In genomic region chr6:118897386-118897785, GRCh38 we compare ENCODE assay signal across 13 cellular contexts. TPM values are rescaled to one million over a fixed set of nuclear protein-coding genes. Genes with fewer than 3 reads are reported as not detected.
DNase-seq lines count a peak whose midpoint lies in the region; ATAC-seq and TF ChIP-seq lines count a peak whose summit lies in the region.
"Had no signal": no experiment of that assay in that cellular context is flagged by ENCODE, and none has a peak within 500 bp of the region (broad histone marks: within the 10 kb centered on the region; RNA-seq: fewer than 3 reads in every experiment).

No MANE protein-coding gene starts in this region.

- H3K9ac ChIP-seq in H9 (ENCODE audit: extremely low read depth, insufficient read length, low read length): no peak overlapping the region

- no peak overlapping the region for H2AFZ ChIP-seq in H9 (ENCODE audit: low read length)

- H2BK12ac ChIP-seq in H9 (ENCODE audit: insufficient read length, low read depth, low read length): no peak overlapping the region

- no peak overlapping the region for H3K4me2 ChIP-seq in H9 (ENCODE audit: insufficient read depth, insufficient read length, low read length)

- H4K5ac ChIP-seq in H9 (ENCODE audit: insufficient read length, low read depth, low read length): no peak overlapping the region

- H2AK5ac ChIP-seq in H9 (ENCODE audit: insufficient read length, low read length): no peak overlapping the region

- H3K27ac ChIP-seq in CD4-positive, alpha-beta T cell (ENCODE audit: low read depth, low read length): no peak overlapping the region
- H3K27ac ChIP-seq in H9 (ENCODE audit: insufficient read length, low read depth, low read length): no peak overlapping the region
- no peak overlapping the region for H3K27ac ChIP-seq in naive thymus-derived CD4-positive, alpha-beta T cell (ENCODE audit: low read depth, low read length)
- H3K27ac ChIP-seq in vagina: no peak overlapping the region

- H3K4me3 ChIP-seq in naive thymus-derived CD4-positive, alpha-beta T cell (ENCODE audit: low read length): no peak overlapping the region
- no peak overlapping the region for H3K4me3 ChIP-seq in vagina
- H3K4me3 ChIP-seq: gastroesophageal sphincter had no signal

- no peak for TF ChIP-seq CTCF in CD4-positive, alpha-beta T cell (IDR thresholded peaks at IDR 0.05)
- TF ChIP-seq CTCF in H9 (conservative IDR thresholded peaks at IDR 0.05): no peak
- TF ChIP-seq CTCF in vagina (IDR thresholded peaks at IDR 0.05): no peak

- H4K20me1 ChIP-seq in H9 (ENCODE audit: control insufficient read depth, insufficient read depth, insufficient read length): no peaks in the 10 kb centered on the region

- H4K8ac ChIP-seq in H9 (replicated peaks; ENCODE audit: insufficient read length, low read depth, low read length): no peak overlapping the region

- H3K36me3 ChIP-seq in naive thymus-derived CD4-positive, alpha-beta T cell (ENCODE audit: control insufficient read depth in 2 of 3, insufficient read depth in 3 of 3, low read length in 3 of 3): peaks cover 4 to 10% (median 7%) of the 10 kb centered on the region in 3 experiments
- no peaks in the 10 kb centered on the region for H3K36me3 ChIP-seq in vagina

- H3K36me3 Mint-ChIP-seq in CD4-positive, alpha-beta T cell (ENCODE audit: low read depth): peaks cover 64% of the 10 kb centered on the region
- peaks cover 13 to 37% (median 36%) of the 10 kb centered on the region in 3 experiments for H3K36me3 Mint-ChIP-seq in H9 (ENCODE audit: insufficient read depth in 1 of 3, low read depth in 3 of 3)
- peaks cover 46% of the 10 kb centered on the region for H3K36me3 Mint-ChIP-seq in activated T-helper 2 cell treated with anti-CD3 and anti-CD28 coated beads, Interferon-gamma antibody, Interleukin-2, Interleukin-4, amounts not matched to agents 10 μg/mL and 5 μg/mL and 100 μg/mL, durations not matched to agents 14 hours and 24 hours and 36 hours (ENCODE audit: low read depth)
- peaks cover 0 to 24% (median 19%) of the 10 kb centered on the region in 5 donors for H3K36me3 Mint-ChIP-seq in naive thymus-derived CD4-positive, alpha-beta T cell

- H3K18ac ChIP-seq in H9 (ENCODE audit: insufficient read length, low read depth, low read length): no peak overlapping the region

- H2BK20ac ChIP-seq in H9 (ENCODE audit: low read depth, low read length, poor library complexity, severe bottlenecking): no peak overlapping the region

- no peak overlapping the region for H3K4ac ChIP-seq in H9 (ENCODE audit: low read depth, low read length)

- no peak overlapping the region for H2BK5ac ChIP-seq in H9 (ENCODE audit: insufficient read length, low read length)

- peaks cover 31% of the 10 kb centered on the region; the same call in 1 of the 2 replicates for H3K79me2 ChIP-seq in H9 (ENCODE audit: insufficient read depth, low read length)

- no peak overlapping the region for H3K27ac Mint-ChIP-seq in CD4-positive, alpha-beta T cell
- H3K27ac Mint-ChIP-seq in H9: peak overlapping the region in 2 of 3 experiments; percentile 72 to 73; a peak in 3 of 7 replicates
- peak overlapping the region; percentile 54 for H3K27ac Mint-ChIP-seq in activated T-helper 2 cell treated with anti-CD3 and anti-CD28 coated beads, Interferon-gamma antibody, Interleukin-2, Interleukin-4, amounts not matched to agents 10 μg/mL and 5 μg/mL and 100 μg/mL, durations not matched to agents 14 hours and 24 hours and 36 hours
- peak overlapping the region in 1 of 9 donors; percentile 10 for H3K27ac Mint-ChIP-seq in naive thymus-derived CD4-positive, alpha-beta T cell
- H3K27ac Mint-ChIP-seq: activated B cell treated with CpG ODN at 0.5 μM for 24 hours; effector memory CD8-positive, alpha-beta T cell had no signal

- no peaks in the 10 kb centered on the region for H3K9me3 ChIP-seq in CD4-positive, alpha-beta T cell (ENCODE audit: control insufficient read depth, low read length)
- H3K9me3 ChIP-seq in H9 (ENCODE audit: control insufficient read depth, low read depth, low read length) (no peaks in the 10 kb centered on the region), vagina (no peaks in the 10 kb centered on the region)
- no peaks in the 10 kb centered on the region for H3K9me3 ChIP-seq in naive thymus-derived CD4-positive, alpha-beta T cell (ENCODE audit: control insufficient read depth in 2 of 3, low read length in 3 of 3)
- H3K9me3 ChIP-seq: gastroesophageal sphincter had no signal

- POLR2A ChIA-PET in CD4-positive, alpha-beta T cell (lab: Charles Lee): interaction anchor here (0.8 to 5.8 kb wide), 3 partner anchors 12 to 37 kb away, joined by 3 to 55 read pairs (median 3); partner anchors contain the start of gene MCM9
- POLR2A ChIA-PET in naive thymus-derived CD4-positive, alpha-beta T cell (lab: Charles Lee): interaction anchor here (1.1 to 7.9 kb wide), 4 partner anchors 10 to 338 kb away, joined by 3 to 55 read pairs (median 4); partner anchors contain the start of gene MCM9

- H3K9me3 Mint-ChIP-seq in CD4-positive, alpha-beta T cell: no peaks in the 10 kb centered on the region
- H3K9me3 Mint-ChIP-seq in H9: 0 out of 5 replicates have a peak, but pooled peaks cover 0 to 2% of the 10 kb centered on the region in 2 experiments
- H3K9me3 Mint-ChIP-seq in activated T-helper 2 cell treated with anti-CD3 and anti-CD28 coated beads, Interferon-gamma antibody, Interleukin-2, Interleukin-4, amounts not matched to agents 10 μg/mL and 5 μg/mL and 100 μg/mL, durations not matched to agents 14 hours and 24 hours and 36 hours: no peaks in the 10 kb centered on the region
- H3K9me3 Mint-ChIP-seq in naive thymus-derived CD4-positive, alpha-beta T cell: peaks cover 0 to 2% (median 0%) of the 10 kb centered on the region in 11 donors
- H3K9me3 Mint-ChIP-seq: activated B cell treated with CpG ODN at 0.5 μM for 24 hours; effector memory CD8-positive, alpha-beta T cell had no signal

- no peaks in the 10 kb centered on the region for H3K79me1 ChIP-seq in H9 (ENCODE audit: insufficient read depth, low read depth, low read length, poor library complexity, severe bottlenecking)

- H3K14ac ChIP-seq in H9 (ENCODE audit: insufficient read depth, low read length): no peak overlapping the region

- H2BK120ac ChIP-seq in H9 (ENCODE audit: low read depth, low read length, poor library complexity, severe bottlenecking): no peak overlapping the region

- H3K4me1 Mint-ChIP-seq in CD4-positive, alpha-beta T cell (ENCODE audit: low read depth): peaks cover 82% of the 10 kb centered on the region
- H3K4me1 Mint-ChIP-seq in H9: peaks cover 36 to 39% of the 10 kb centered on the region in 2 experiments
- peaks cover 53% of the 10 kb centered on the region for H3K4me1 Mint-ChIP-seq in activated T-helper 2 cell treated with anti-CD3 and anti-CD28 coated beads, Interferon-gamma antibody, Interleukin-2, Interleukin-4, amounts not matched to agents 10 μg/mL and 5 μg/mL and 100 μg/mL, durations not matched to agents 14 hours and 24 hours and 36 hours (ENCODE audit: low read depth)
- peaks cover 40 to 76% (median 69%) of the 10 kb centered on the region in 7 donors for H3K4me1 Mint-ChIP-seq in naive thymus-derived CD4-positive, alpha-beta T cell

- no peak overlapping the region for H3K56ac ChIP-seq in H9 (ENCODE audit: insufficient read length, low read depth, low read length)

- CTCF ChIA-PET in CD4-positive, alpha-beta T cell (lab: Charles Lee): interaction anchor here (0.8 to 3.1 kb wide), 9 partner anchors 9 to 332 kb away, joined by 3 to 9 read pairs (median 4); partner anchors contain the start of gene MCM9
- CTCF ChIA-PET in naive thymus-derived CD4-positive, alpha-beta T cell (lab: Charles Lee): interaction anchor here (0.6 to 1.8 kb wide), 6 partner anchors 88 to 332 kb away, joined by 3 to 6 read pairs (median 3); no protein-coding TSS in a partner anchor

- TF ChIP-seq POLR2A in vagina (IDR thresholded peaks at IDR 0.05) (no peak), GM18505 (IDR thresholded peaks at IDR 0.05; ENCODE audit: borderline replicate concordance, extremely low read depth, insufficient read depth, insufficient read length) (no peak)

- peaks cover 3% of the 10 kb centered on the region; the same call in 1 of the 2 replicates for H3K4me1 ChIP-seq in H9 (ENCODE audit: insufficient read depth, low read length)
- peaks cover 51 to 52% of the 10 kb centered on the region in 2 donors for H3K4me1 ChIP-seq in naive thymus-derived CD4-positive, alpha-beta T cell (ENCODE audit: control insufficient read depth in 2 of 2, insufficient read depth in 2 of 2, low read length in 2 of 2)
- H3K4me1 ChIP-seq in vagina: peaks cover 60% of the 10 kb centered on the region

- no peak overlapping the region for H3T11ph ChIP-seq in H9 (ENCODE audit: low read length)

- no peak overlapping the region for H4K91ac ChIP-seq in H9 (ENCODE audit: insufficient read length, low read depth, low read length)

- no peak for ATAC-seq in CD4-positive, alpha-beta T cell (ENCODE audit: poor library complexity)
- no peak for ATAC-seq in naive thymus-derived CD4-positive, alpha-beta T cell
- ATAC-seq in GM18511 (IDR thresholded peaks at IDR 0.05; ENCODE audit: unreplicated experiment) (no peak), GM18505 (IDR thresholded peaks at IDR 0.05; ENCODE audit: unreplicated experiment) (no peak)
- ATAC-seq: effector memory CD8-positive, alpha-beta T cell; gastroesophageal sphincter had no signal

- no peak for DNase-seq in CD4-positive, alpha-beta T cell
- no peak for DNase-seq in H9
- DNase-seq in activated T-helper 2 cell treated with anti-CD3 and anti-CD28 coated beads, Interferon-gamma antibody, Interleukin-2, Interleukin-4, amounts not matched to agents 10 μg/mL and 5 μg/mL and 100 μg/mL, durations not matched to agents 14 hours and 24 hours and 36 hours (ENCODE audit: low spot score): no peak
- DNase-seq in naive thymus-derived CD4-positive, alpha-beta T cell: no peak
- DNase-seq in vagina (ENCODE audit: extremely low spot score in 2 of 2): no peak
- DNase-seq: activated B cell treated with CpG ODN at 0.5 μM for 24 hours; C1 segment of cervical spinal cord; effector memory CD8-positive, alpha-beta T cell; NCI-H1092 treated with DMSO at 0.1 percent for 48 hours; NCI-H226 had no signal

- H2BK15ac ChIP-seq in H9 (ENCODE audit: low read depth, low read length): no peak overlapping the region

- H3K23ac ChIP-seq in H9 (ENCODE audit: insufficient read length, low read depth, low read length): no peak overlapping the region

- no peaks in the 10 kb centered on the region for H3K27me3 Mint-ChIP-seq in CD4-positive, alpha-beta T cell
- H3K27me3 Mint-ChIP-seq in H9 (ENCODE audit: low read depth): no peaks in the 10 kb centered on the region
- H3K27me3 Mint-ChIP-seq in activated T-helper 2 cell treated with anti-CD3 and anti-CD28 coated beads, Interferon-gamma antibody, Interleukin-2, Interleukin-4, amounts not matched to agents 10 μg/mL and 5 μg/mL and 100 μg/mL, durations not matched to agents 14 hours and 24 hours and 36 hours (ENCODE audit: low read depth): no peaks in the 10 kb centered on the region
- H3K27me3 Mint-ChIP-seq in naive thymus-derived CD4-positive, alpha-beta T cell: peaks cover 0 to 2% (median 0%) of the 10 kb centered on the region in 5 donors
- H3K27me3 Mint-ChIP-seq: activated B cell treated with CpG ODN at 0.5 μM for 24 hours; effector memory CD8-positive, alpha-beta T cell had no signal

- H3K27me3 ChIP-seq in CD4-positive, alpha-beta T cell (ENCODE audit: control insufficient read depth, insufficient read depth, low read length): no peaks in the 10 kb centered on the region
- no peaks in the 10 kb centered on the region for H3K27me3 ChIP-seq in H9 (ENCODE audit: insufficient read depth, low read length)
- no peaks in the 10 kb centered on the region for H3K27me3 ChIP-seq in naive thymus-derived CD4-positive, alpha-beta T cell (ENCODE audit: control insufficient read depth in 2 of 2, insufficient read depth in 2 of 2, low read length in 2 of 2)
- no peaks in the 10 kb centered on the region for H3K27me3 ChIP-seq in vagina
- H3K27me3 ChIP-seq: gastroesophageal sphincter had no signal

- intact Hi-C loops in CD4-positive, alpha-beta T cell (cut with DNase I, micrococcal nuclease): loop anchor here in 1 of 2 experiments (2.0 to 10.0 kb wide), 4 partner anchors 35 to 1223 kb away; partner anchors contain the start of genes CEP85L and NUS1
- intact Hi-C loops in activated T-helper 2 cell treated with anti-CD3 and anti-CD28 coated beads, Interferon-gamma antibody, Interleukin-2, Interleukin-4, amounts not matched to agents 10 μg/mL and 5 μg/mL and 100 μg/mL, durations not matched to agents 14 hours and 24 hours and 36 hours (cut with micrococcal nuclease): loop anchor here (10.0 kb wide), 2 partner anchors 417 to 613 kb away; no protein-coding TSS in a partner anchor
- intact Hi-C loops in naive thymus-derived CD4-positive, alpha-beta T cell (cut with micrococcal nuclease): loop anchor here in 1 of 2 donors (10.0 kb wide), 2 partner anchors 417 to 567 kb away; no protein-coding TSS in a partner anchor
- intact Hi-C loops in vagina (cut with DNase I): no loop called here

- no peaks in the 10 kb centered on the region for H3K23me2 ChIP-seq in H9 (ENCODE audit: insufficient read length, low read depth, low read length, poor library complexity, severe bottlenecking)

- peak overlapping the region; percentile 74 for H3K4me3 Mint-ChIP-seq in CD4-positive, alpha-beta T cell
- H3K4me3 Mint-ChIP-seq in H9: peak overlapping the region in 1 of 2 experiments; percentile 15; a peak in 2 of 5 replicates
- no peak overlapping the region for H3K4me3 Mint-ChIP-seq in activated T-helper 2 cell treated with anti-CD3 and anti-CD28 coated beads, Interferon-gamma antibody, Interleukin-2, Interleukin-4, amounts not matched to agents 10 μg/mL and 5 μg/mL and 100 μg/mL, durations not matched to agents 14 hours and 24 hours and 36 hours (ENCODE audit: low read depth)
- peak overlapping the region in 8 of 10 donors; percentile 36 to 62 (median 56) for H3K4me3 Mint-ChIP-seq in naive thymus-derived CD4-positive, alpha-beta T cell
- H3K4me3 Mint-ChIP-seq: activated B cell treated with CpG ODN at 0.5 μM for 24 hours had no signal

RNA-seq across cellular contexts. Expression of gene ASF1A, which starts 3.4 kb away (rescaled TPM):
- total RNA-seq in CD4-positive, alpha-beta T cell: 10 to 100 TPM; 10.7 to 11.9 TPM
- total RNA-seq in H9 (2021) (34.4 and 36.5 TPM in 2 replicates), vagina (7.9 TPM)
- 33.9 and 34.1 TPM in 2 replicates for total RNA-seq in activated T-helper 2 cell treated with anti-CD3 and anti-CD28 coated beads, Interferon-gamma antibody, Interleukin-2, Interleukin-4, amounts not matched to agents 10 μg/mL and 5 μg/mL and 100 μg/mL, durations not matched to agents 14 hours and 24 hours and 36 hours
- 10 to 100 TPM; 16.5 to 63.9 (median 35.7) TPM for total RNA-seq in naive thymus-derived CD4-positive, alpha-beta T cell
- polyA plus RNA-seq in naive thymus-derived CD4-positive, alpha-beta T cell: 10 to 100 TPM; 48.5 to 56.5 TPM

RNA-seq across cellular contexts. Expression of gene MCM9, which starts 37.6 kb away (rescaled TPM):
- total RNA-seq in CD4-positive, alpha-beta T cell: 10 to 100 TPM; 25.5 TPM
- 18.6 and 19.8 TPM in 2 replicates for total RNA-seq in H9 (2021)
- 18.6 and 21.1 TPM in 2 replicates for total RNA-seq in activated T-helper 2 cell treated with anti-CD3 and anti-CD28 coated beads, Interferon-gamma antibody, Interleukin-2, Interleukin-4, amounts not matched to agents 10 μg/mL and 5 μg/mL and 100 μg/mL, durations not matched to agents 14 hours and 24 hours and 36 hours
- total RNA-seq in naive thymus-derived CD4-positive, alpha-beta T cell: 10 to 100 TPM; 21.8 to 33.7 (median 31.1) TPM
- 10 to 100 TPM; 12.1 to 16.0 TPM for polyA plus RNA-seq in naive thymus-derived CD4-positive, alpha-beta T cell
- 25.8 TPM for total RNA-seq in vagina
